Comparison of ENCODE assay signal across 30 cellular contexts in the genomic region with DNA sequence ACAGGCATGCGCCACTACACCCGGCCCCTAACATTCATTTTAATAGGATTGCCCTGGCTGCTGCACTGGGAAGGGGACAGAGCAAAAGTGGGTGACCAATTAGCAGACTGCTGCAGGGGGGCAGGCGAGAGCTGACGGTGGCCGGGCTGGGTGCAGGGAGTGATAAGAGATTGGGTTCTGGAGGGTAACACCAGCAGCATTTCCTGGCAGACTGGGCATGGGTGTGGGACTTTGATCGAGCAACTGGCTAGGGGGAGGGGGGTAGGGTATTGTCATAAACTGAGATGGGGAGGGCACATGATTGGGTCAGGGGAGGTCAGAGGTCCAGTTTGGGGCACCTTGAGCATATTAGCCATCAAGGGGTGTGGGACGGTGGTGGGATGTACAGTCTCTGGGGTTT. TPM values are rescaled to one million over a fixed set of nuclear protein-coding genes. Genes with fewer than 3 reads are reported as not detected.
"Had no signal": no experiment of that assay in that cellular context is flagged by ENCODE, and none has a peak within 500 bp of the region (broad histone marks: within the 10 kb centered on the region; RNA-seq: fewer than 3 reads in every experiment).

No MANE protein-coding gene starts in this region.

- ATAC-seq: activated CD4-positive, alpha-beta T cell treated with anti-CD3 and anti-CD28 coated beads for 36 hours; Panc1; Right ventricle myocardium inferior; T-cell had no signal

- DNase-seq: activated CD4-positive, alpha-beta memory T cell treated with anti-CD3 and anti-CD28 coated beads, Interleukin-2, amount 10 ng/mL, durations not matched to agents 7 days and 5 days; activated CD4-positive, alpha-beta T cell treated with anti-CD3 and anti-CD28 coated beads for 36 hours; activated CD4-positive, alpha-beta T cell treated with anti-CD3 and anti-CD28 coated beads, Interleukin-2, amount 50 U/mL, for 1 hour; activated gamma-delta T cell treated with Interleukin-2 at 50 U/mL for 16 hours; activated naive CD4-positive, alpha-beta T cell treated with anti-CD3 and anti-CD28 coated beads, Interleukin-2, amount 10 ng/mL, durations not matched to agents 7 days and 5 days; activated naive CD8-positive, alpha-beta T cell treated with anti-CD3 and anti-CD28 coated beads for 36 hours; activated T-cell treated with anti-CD3 and anti-CD28 coated beads for 4 hours; activated T-cell treated with anti-CD3 and anti-CD28 coated beads, Interleukin-2, amount 50 U/mL, for 48 hours; NCI-H1092; NCI-H1417; NCI-H1930; NCI-H2171 treated with DMSO at 0.1 percent for 48 hours; NCI-H226; NCI-H526; NCI-H774; NK-92 treated with Interleukin-12 subunit alpha and Interleukin-12 subunit beta, amount 100 ng/mL, for 24 hours; OCI-M1; RPMI8226; T-cell; T-helper 2 cell; T1000; WERI-Rb-1 had no signal

- H3K4me2 ChIP-seq: KMS-11 had no signal

- H3K36me3 ChIP-seq: WERI-Rb-1 had no signal

- H3K4me3 ChIP-seq: SK-N-MC had no signal

- H3K27ac Mint-ChIP-seq: activated CD4-positive, alpha-beta memory T cell treated with anti-CD3 and anti-CD28 coated beads, Interleukin-2, amount 10 ng/mL, durations not matched to agents 7 days and 5 days; activated CD4-positive, alpha-beta T cell treated with anti-CD3 and anti-CD28 coated beads for 36 hours; activated naive CD4-positive, alpha-beta T cell treated with anti-CD3 and anti-CD28 coated beads, Interleukin-2, amount 10 ng/mL, durations not matched to agents 7 days and 5 days; activated naive CD8-positive, alpha-beta T cell treated with anti-CD3 and anti-CD28 coated beads for 36 hours; activated T-helper 2 cell treated with anti-CD3 and anti-CD28 coated beads, Interferon-gamma antibody, Interleukin-2, Interleukin-4, amounts not matched to agents 10 μg/mL and 5 μg/mL and 100 μg/mL, durations not matched to agents 14 hours and 24 hours and 36 hours had no signal

- H3K36me3 Mint-ChIP-seq: activated naive CD4-positive, alpha-beta T cell treated with anti-CD3 and anti-CD28 coated beads, Interleukin-2, amount 10 ng/mL, durations not matched to agents 7 days and 5 days; activated naive CD8-positive, alpha-beta T cell treated with anti-CD3 and anti-CD28 coated beads for 36 hours; T-cell had no signal

- H3K27ac ChIP-seq: KMS-11, SK-N-MC, WERI-Rb-1 had no signal

- H3K9me3 Mint-ChIP-seq: activated CD4-positive, alpha-beta memory T cell treated with anti-CD3 and anti-CD28 coated beads, Interleukin-2, amount 10 ng/mL, durations not matched to agents 7 days and 5 days; activated naive CD4-positive, alpha-beta T cell treated with anti-CD3 and anti-CD28 coated beads, Interleukin-2, amount 10 ng/mL, durations not matched to agents 7 days and 5 days; activated T-helper 2 cell treated with anti-CD3 and anti-CD28 coated beads, Interferon-gamma antibody, Interleukin-2, Interleukin-4, amounts not matched to agents 10 μg/mL and 5 μg/mL and 100 μg/mL, durations not matched to agents 14 hours and 24 hours and 36 hours; T-cell had no signal

- H3K4me3 Mint-ChIP-seq: activated CD4-positive, alpha-beta memory T cell treated with anti-CD3 and anti-CD28 coated beads, Interleukin-2, amount 10 ng/mL, durations not matched to agents 7 days and 5 days; activated CD4-positive, alpha-beta T cell treated with anti-CD3 and anti-CD28 coated beads for 36 hours; activated naive CD4-positive, alpha-beta T cell treated with anti-CD3 and anti-CD28 coated beads, Interleukin-2, amount 10 ng/mL, durations not matched to agents 7 days and 5 days; activated naive CD8-positive, alpha-beta T cell treated with anti-CD3 and anti-CD28 coated beads for 36 hours; T-cell had no signal

- H3K9ac ChIP-seq: KMS-11 had no signal

RNA-seq across cellular contexts. Expression of a gene that starts 20.2 kb away (rescaled TPM):
- total RNA-seq: activated CD8-positive, alpha-beta memory T cell treated with anti-CD3 and anti-CD28 coated beads for 36 hours; MCF 10A; NCI-H460 had no signal
